Comparison of ENCODE assay signal across 31 cellular contexts in the genomic region with DNA sequence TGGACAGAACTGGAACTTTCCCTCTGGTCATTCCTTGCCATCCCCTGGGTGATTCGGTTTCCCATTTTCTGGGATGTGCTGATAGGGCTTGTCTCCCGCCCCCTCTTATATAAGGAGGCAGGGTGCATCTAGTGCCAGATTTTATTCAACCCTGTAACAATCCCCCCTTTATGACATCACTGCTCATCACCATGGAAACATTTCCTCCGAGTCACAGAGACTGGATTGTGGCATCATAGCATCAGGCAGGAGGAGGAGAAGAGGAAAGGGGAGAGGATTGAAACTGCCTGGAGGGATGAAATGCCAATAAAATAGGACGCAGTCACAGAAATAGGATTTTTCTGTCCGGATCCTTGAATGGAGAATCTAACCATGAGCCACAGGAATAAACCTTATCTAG.
"Had no signal": no experiment of that assay in that cellular context is flagged by ENCODE, and none has a peak within 500 bp of the region (broad histone marks: within the 10 kb centered on the region; RNA-seq: fewer than 3 reads in every experiment).

No MANE protein-coding gene starts in this region.

- DNase-seq: activated B cell treated with CpG ODN at 0.5 μM for 24 hours; activated CD4-positive, alpha-beta memory T cell treated with anti-CD3 and anti-CD28 coated beads for 36 hours; activated CD4-positive, alpha-beta T cell treated with anti-CD3 and anti-CD28 coated beads for 4 hours; activated CD4-positive, alpha-beta T cell treated with anti-CD3 and anti-CD28 coated beads, Interleukin-2, amount 50 U/mL, for 1 hour; activated CD4-positive, CD25-positive, alpha-beta regulatory T cell treated with anti-CD3 and anti-CD28 coated beads, Interleukin-2, amount 50 U/mL, for 72 hours; activated CD8-positive, alpha-beta memory T cell treated with anti-CD3 and anti-CD28 coated beads, Interleukin-2, amount 50 U/mL, for 4 hours; activated gamma-delta T cell treated with Interleukin-2 at 50 U/mL for 16 hours; activated naive CD4-positive, alpha-beta T cell treated with anti-CD3 and anti-CD28 coated beads for 36 hours; activated T-cell treated with anti-CD3 and anti-CD28 coated beads for 4 hours; activated T-cell treated with anti-CD3 and anti-CD28 coated beads, Interleukin-2, amount 50 U/mL, for 4 hours; adrenal gland; body of pancreas; Kasumi-1; KG1; MG63; NCI-H1048; NCI-H1105 treated with DMSO at 0.1 percent for 48 hours; NCI-H1436 treated with DMSO at 0.1 percent for 48 hours; NCI-H1694 treated with DMSO at 0.1 percent for 48 hours; NCI-H2029; NCI-H2107; NCI-H2171; NCI-H2227 treated with DMSO at 0.1 percent for 48 hours; NCI-H446; NCI-H510A treated with DMSO at 0.1 percent for 48 hours; NCI-H526 treated with DMSO at 0.1 percent for 48 hours; SIG-M5; SW 1271; T-helper 1 cell; T-helper 2 cell; T-helper 9 cell had no signal
